8 cellular contexts compared by ENCODE assay signal in the genomic region with DNA sequence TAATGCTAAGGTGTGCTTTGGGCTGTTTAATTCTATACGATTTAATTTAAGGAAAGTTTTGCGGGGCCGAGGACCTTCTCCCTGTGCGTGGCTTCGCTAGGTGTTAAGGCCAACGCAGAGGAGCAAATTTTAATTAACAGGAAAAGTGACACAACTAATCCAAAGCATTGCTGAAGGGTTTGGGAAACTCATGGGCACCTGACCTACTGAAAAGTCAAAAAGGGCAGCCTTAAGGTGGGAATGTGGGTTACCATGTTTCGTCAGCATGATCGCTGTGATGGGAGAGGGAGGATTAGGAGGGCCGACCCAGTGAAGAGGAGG. TPM values are rescaled to one million over a fixed set of nuclear protein-coding genes. Genes with fewer than 3 reads are reported as not detected.
DNase-seq lines count a peak whose midpoint lies in the region; ATAC-seq and TF ChIP-seq lines count a peak whose summit lies in the region.

No MANE protein-coding gene starts in this region.

- TF ChIP-seq CTCF in fibroblast of mammary gland (conservative IDR thresholded peaks at IDR 0.05; ENCODE audit: control insufficient read depth, insufficient read depth, low read depth, low read length) = no peak

- H3K27ac ChIP-seq in SK-N-MC = 0 out of 2 replicates have a peak overlapping the region, but pooled peaks have one; percentile 0

- H3K9ac ChIP-seq in SK-N-MC (ENCODE audit: insufficient read length) = no peak overlapping the region

- H3K36me3 ChIP-seq in SK-N-MC (ENCODE audit: insufficient read depth, low read length) = peaks cover 21% of the 10 kb centered on the region; the same call in 1 of the 2 replicates

- ATAC-seq in GM19328 (IDR thresholded peaks at IDR 0.05; ENCODE audit: unreplicated experiment) (peak; percentile 19), HG02642 (IDR thresholded peaks at IDR 0.05; ENCODE audit: poor library complexity, unreplicated experiment) (no peak)

- DNase-seq in SK-N-MC (ENCODE audit: low read depth, low spot score) = no peak
- DNase-seq in fibroblast of mammary gland (ENCODE audit: low read depth) = no peak
- DNase-seq in renal cortical epithelial cell (ENCODE audit: low read depth) = peak; percentile 29
- no peak for DNase-seq in activated gamma-delta T cell treated with Interleukin-2 at 50 U/mL for 16 hours
- no peak for DNase-seq in stimulated activated CD4-positive, alpha-beta T cell treated with anti-CD3 and anti-CD28 coated beads, Interleukin-2, amount 100 ng/mL, for 48 hours
- no peak for DNase-seq in cortex of kidney (lab: John Stamatoyannopoulos, UW)

- H3K4me3 ChIP-seq in SK-N-MC = peak overlapping the region; percentile 75
- peak overlapping the region; percentile 67 for H3K4me3 ChIP-seq in fibroblast of mammary gland (ENCODE audit: control insufficient read depth, low read depth, low read length)

- H3K9me3 ChIP-seq in SK-N-MC (ENCODE audit: low read depth, low read length) = no peaks in the 10 kb centered on the region

RNA-seq across cellular contexts. Expression of a gene that starts 0.4 kb away (rescaled TPM):
- total RNA-seq in renal cortical epithelial cell = 20.3 and 43.4 TPM in 2 replicates

RNA-seq across cellular contexts. Expression of a gene that starts 10.5 kb away (rescaled TPM):
- total RNA-seq in renal cortical epithelial cell = 14.2 and 20.9 TPM in 2 replicates

RNA-seq across cellular contexts. Expression of a gene that starts 47.7 kb away (rescaled TPM):
- total RNA-seq in renal cortical epithelial cell = 37.1 and 81.6 TPM in 2 replicates
